In genomic region chr6:109705258-109705657, GRCh38 we compare ENCODE assay signal across 8 cellular contexts. TPM values are rescaled to one million over a fixed set of nuclear protein-coding genes. Genes with fewer than 3 reads are reported as not detected.
DNase-seq lines count a peak whose midpoint lies in the region; ATAC-seq and TF ChIP-seq lines count a peak whose summit lies in the region.

No MANE protein-coding gene starts in this region.

- POLR2A ChIA-PET in CD4-positive, alpha-beta T cell (lab: Charles Lee), result interaction anchor here (1.1 kb wide), 1 partner anchor 334 kb away, joined by 7 read pairs; no protein-coding TSS in a partner anchor

- H3K9me3 Mint-ChIP-seq in CD4-positive, alpha-beta T cell, result no peaks in the 10 kb centered on the region
- H3K9me3 Mint-ChIP-seq in chondrocyte (ENCODE audit: low read depth), result peaks cover 20% of the 10 kb centered on the region

- peak; percentile 51 to 69 (median 61) for DNase-seq in CD4-positive, alpha-beta T cell
- DNase-seq in NCI-H510A treated with DMSO at 0.1 percent for 48 hours (lab: John Stamatoyannopoulos, UW), result peak; percentile 38
- peak; percentile 53 to 57 for DNase-seq in activated CD4-positive, alpha-beta T cell treated with anti-CD3 and anti-CD28 coated beads for 24 hours (ENCODE audit: low read depth in 2 of 2)
- no peak for DNase-seq in chondrocyte (ENCODE audit: low spot score)
- peak; percentile 94 for DNase-seq in left kidney (ENCODE audit: low read depth, low spot score)
- DNase-seq in stimulated activated CD4-positive, alpha-beta T cell treated with anti-CD3 and anti-CD28 coated beads, Interleukin-4, amount 100 ng/mL, for 4 hours, result peak; percentile 60 to 63

- H3K27ac Mint-ChIP-seq in CD4-positive, alpha-beta T cell, result no peak overlapping the region
- no peak overlapping the region for H3K27ac Mint-ChIP-seq in chondrocyte (ENCODE audit: unreplicated experiment)

- peak; percentile 97 for ATAC-seq in CD4-positive, alpha-beta T cell (ENCODE audit: poor library complexity)
- ATAC-seq in GM19372 (IDR thresholded peaks at IDR 0.05; ENCODE audit: low read depth, unreplicated experiment) (peak; percentile 93), HG03457 (IDR thresholded peaks at IDR 0.05; ENCODE audit: unreplicated experiment) (peak; percentile 81)

- no peak overlapping the region for H3K4me3 Mint-ChIP-seq in CD4-positive, alpha-beta T cell
- H3K4me3 Mint-ChIP-seq in chondrocyte (ENCODE audit: unreplicated experiment), result no peak overlapping the region

- no peak overlapping the region for H3K27ac ChIP-seq in CD4-positive, alpha-beta T cell (ENCODE audit: low read depth, low read length)

- H3K36me3 Mint-ChIP-seq in CD4-positive, alpha-beta T cell (ENCODE audit: low read depth), result peaks cover 5% of the 10 kb centered on the region
- peaks cover 7% of the 10 kb centered on the region for H3K36me3 Mint-ChIP-seq in chondrocyte (ENCODE audit: low read depth)

- peaks cover 40% of the 10 kb centered on the region for H3K4me1 Mint-ChIP-seq in CD4-positive, alpha-beta T cell (ENCODE audit: low read depth)
- H3K4me1 Mint-ChIP-seq in chondrocyte (ENCODE audit: low read depth), result peaks cover 3% of the 10 kb centered on the region

- peak; percentile 91 for TF ChIP-seq CTCF in CD4-positive, alpha-beta T cell (IDR thresholded peaks at IDR 0.05)
- TF ChIP-seq CTCF in chondrocyte (IDR thresholded peaks at IDR 0.05), result peak; percentile 100

- H3K27me3 Mint-ChIP-seq in CD4-positive, alpha-beta T cell, result no peaks in the 10 kb centered on the region
- no peaks in the 10 kb centered on the region for H3K27me3 Mint-ChIP-seq in chondrocyte (ENCODE audit: low read depth)

- intact Hi-C loops in CD4-positive, alpha-beta T cell (cut with DNase I, micrococcal nuclease), result loop anchor here (1.0 to 10.0 kb wide), 6 partner anchors 178 to 1280 kb away; partner anchors contain the start of gene RPF2 (in 1 of the 2)

- CTCF ChIA-PET in CD4-positive, alpha-beta T cell (lab: Charles Lee), result interaction anchor here (0.7 to 3.0 kb wide), 20 partner anchors 8 to 692 kb away, joined by 3 to 38 read pairs (median 4); partner anchors contain the start of genes AK9 and FIG4

- H3K27me3 ChIP-seq in CD4-positive, alpha-beta T cell (ENCODE audit: control insufficient read depth, insufficient read depth, low read length), result no peaks in the 10 kb centered on the region

- H3K9me3 ChIP-seq in CD4-positive, alpha-beta T cell (ENCODE audit: control insufficient read depth, low read length), result no peaks in the 10 kb centered on the region

RNA-seq across cellular contexts. Expression of gene FIG4, which starts 14.2 kb away (rescaled TPM):
- total RNA-seq in CD4-positive, alpha-beta T cell, result 1 to 10 TPM; 3.3 to 4.0 TPM
- total RNA-seq in chondrocyte, result 10.4 to 14.1 TPM (median 13.0 TPM) in 3 replicates

RNA-seq across cellular contexts. Expression of gene AK9, which starts 14.3 kb away (rescaled TPM):
- total RNA-seq in CD4-positive, alpha-beta T cell, result 1 to 10 TPM; 5.3 to 6.6 TPM
- total RNA-seq in chondrocyte, result 3.4 to 4.5 TPM (median 4.4 TPM) in 3 replicates
